ENCODE assay signal across 22 cellular contexts in genomic region chr3:48403533-48404439, GRCh38. TPM values are rescaled to one million over a fixed set of nuclear protein-coding genes. Genes with fewer than 3 reads are reported as not detected.
DNase-seq lines count a peak whose midpoint lies in the region; ATAC-seq and TF ChIP-seq lines count a peak whose summit lies in the region.
"Had no signal": no experiment of that assay in that cellular context is flagged by ENCODE, and none has a peak within 500 bp of the region (broad histone marks: within the 10 kb centered on the region; RNA-seq: fewer than 3 reads in every experiment).

No MANE protein-coding gene starts in this region.

- intact Hi-C loops in CD14-positive monocyte (cut with micrococcal nuclease): loop anchor here (5.0 kb wide), 2 partner anchors 34 to 284 kb away; partner anchors contain the start of gene NCKIPSD (in 2 of the 2)
- intact Hi-C loops in sigmoid colon (cut with DNase I): loop anchor here (2.0 to 5.0 kb wide), 2 partner anchors 25 to 154 kb away; partner anchors contain the start of gene PFKFB4

- H3K4me3 ChIP-seq in esophagus (ENCODE audit: low read depth in 1 of 2, low read length in 2 of 2) (no peak overlapping the region), sigmoid colon (no peak overlapping the region)

- H3K27me3 ChIP-seq in esophagus (ENCODE audit: control insufficient read depth in 1 of 2, insufficient read depth in 2 of 2, low read length in 2 of 2) (no peaks in the 10 kb centered on the region), sigmoid colon (no peaks in the 10 kb centered on the region)

- H3K4me1 ChIP-seq in esophagus (ENCODE audit: control insufficient read depth in 2 of 2, insufficient read depth in 2 of 2, low read length in 1 of 2): peaks cover 7 to 25% of the 10 kb centered on the region in 2 donors
- peaks cover 0 to 28% (median 23%) of the 10 kb centered on the region in 4 donors for H3K4me1 ChIP-seq in sigmoid colon

- peak overlapping the region; percentile 8 to 72 for H3K27ac ChIP-seq in esophagus (ENCODE audit: low read depth in 2 of 2, low read length in 1 of 2)
- H3K27ac ChIP-seq in sigmoid colon: peak overlapping the region; percentile 88 to 96 (median 89)

- peaks cover 10 to 46% of the 10 kb centered on the region in 2 donors for H3K36me3 ChIP-seq in esophagus (ENCODE audit: control insufficient read depth in 2 of 2, insufficient read depth in 2 of 2, low read length in 1 of 2)
- H3K36me3 ChIP-seq in sigmoid colon: peaks cover 0 to 56% (median 32%) of the 10 kb centered on the region in 4 donors

- H3K9me3 ChIP-seq in esophagus (ENCODE audit: control insufficient read depth in 2 of 2, insufficient read depth in 1 of 2, low read depth in 1 of 2, low read length in 1 of 2): no peaks in the 10 kb centered on the region
- no peaks in the 10 kb centered on the region for H3K9me3 ChIP-seq in sigmoid colon

- H3K9me3 Mint-ChIP-seq in CD14-positive monocyte: no peaks in the 10 kb centered on the region
- H3K9me3 Mint-ChIP-seq: activated naive CD4-positive, alpha-beta T cell treated with anti-CD3 and anti-CD28 coated beads, Interleukin-2, amount 50 U/mL, for 24 hours; central memory CD8-positive, alpha-beta T cell had no signal

- no peak for TF ChIP-seq POLR2A in sigmoid colon (IDR thresholded peaks at IDR 0.05)

- DNase-seq in CD14-positive monocyte (ENCODE audit: low spot score) (peak; percentile 40), GM20000 (ENCODE audit: low spot score) (peak; percentile 3), sigmoid colon (peak; percentile 65), COLO668 (lab: John Stamatoyannopoulos, UW; ENCODE audit: unreplicated experiment) (no peak), SIG-M5 (lab: John Stamatoyannopoulos, UW) (no peak), NCI-H187 treated with DMSO at 0.1 percent for 48 hours (lab: John Stamatoyannopoulos, UW) (no peak)
- DNase-seq: activated CD4-positive, alpha-beta T cell treated with anti-CD3 and anti-CD28 coated beads, Interleukin-2, amount 50 U/mL, for 1 hour; DMS153; hippocampal formation; left ventricle myocardium superior; MM.1S; NCI-H2081; NCI-H774; small intestine had no signal

- no peak for TF ChIP-seq EP300 in sigmoid colon (IDR thresholded peaks at IDR 0.05)

- no peak for ATAC-seq in HG02571 (IDR thresholded peaks at IDR 0.05; ENCODE audit: unreplicated experiment)
- ATAC-seq: left ventricle myocardium superior had no signal

- WGBS in esophagus, 2 donors: 83 to 85% methylated on average over 15 of the region's 15 CpGs
- 87 to 89% methylated on average over 15 of the region's 15 CpGs for WGBS in sigmoid colon, 2 donors

- no peak overlapping the region for H3K4me3 Mint-ChIP-seq in CD14-positive monocyte
- H3K4me3 Mint-ChIP-seq: activated naive CD4-positive, alpha-beta T cell treated with anti-CD3 and anti-CD28 coated beads, Interleukin-2, amount 50 U/mL, for 24 hours; central memory CD8-positive, alpha-beta T cell had no signal

- H3K36me3 Mint-ChIP-seq in CD14-positive monocyte: no peaks in the 10 kb centered on the region
- H3K36me3 Mint-ChIP-seq: activated naive CD4-positive, alpha-beta T cell treated with anti-CD3 and anti-CD28 coated beads, Interleukin-2, amount 50 U/mL, for 24 hours had no signal

- peaks cover 0 to 6% (median 0%) of the 10 kb centered on the region in 3 donors for H3K27me3 Mint-ChIP-seq in CD14-positive monocyte (ENCODE audit: low read depth in 3 of 3)
- H3K27me3 Mint-ChIP-seq: activated naive CD4-positive, alpha-beta T cell treated with anti-CD3 and anti-CD28 coated beads, Interleukin-2, amount 50 U/mL, for 24 hours had no signal

- TF ChIP-seq CTCF in CD14-positive monocyte (IDR thresholded peaks at IDR 0.05) (no peak), GM20000 (IDR thresholded peaks at IDR 0.05; ENCODE audit: extremely low read depth, missing control alignments) (no peak), sigmoid colon (IDR thresholded peaks at IDR 0.05) (no peak)

- peaks cover 3% of the 10 kb centered on the region for H3K4me1 Mint-ChIP-seq in CD14-positive monocyte
- H3K4me1 Mint-ChIP-seq: central memory CD8-positive, alpha-beta T cell had no signal

- peak overlapping the region in 1 of 7 donors; percentile 21 for H3K27ac Mint-ChIP-seq in CD14-positive monocyte
- H3K27ac Mint-ChIP-seq: activated naive CD4-positive, alpha-beta T cell treated with anti-CD3 and anti-CD28 coated beads, Interleukin-2, amount 50 U/mL, for 24 hours had no signal

RNA-seq across cellular contexts. Expression of gene PLXNB1, which starts 26.1 kb away (rescaled TPM):
- polyA plus RNA-seq in CD14-positive monocyte (under 1 TPM in 1 of 2 donors, not detected in 1; 0.14 TPM), esophagus (100 to 1,000 TPM in 1 of 2 donors, 10 to 100 TPM in 1; 73.4 to 298 TPM), sigmoid colon (10 to 100 TPM; 10.2 to 88.0 (median 10.4) TPM)
- total RNA-seq in sigmoid colon: 100 to 1,000 TPM in 1 of 4 donors, 10 to 100 TPM in 3; 59.9 to 162 (median 79.7) TPM

RNA-seq across cellular contexts. Expression of gene FBXW12, which starts 31.8 kb away (rescaled TPM):
- polyA plus RNA-seq in CD14-positive monocyte (not detected), esophagus (under 1 TPM in 1 of 2 donors, not detected in 1; 0.08 TPM), sigmoid colon (not detected)
- total RNA-seq in sigmoid colon: not detected
- total RNA-seq: HT1080; left ventricle myocardium superior; RPMI7951; T-helper 2 cell treated with Interferon-gamma antibody and Interleukin-4, amounts not matched to agents 100 ng/mL and 5 ng/mL, for 36 hours had no signal
- polyA plus RNA-seq: neural cell, small intestine had no signal

RNA-seq across cellular contexts. Expression of gene CCDC51, which starts 36.1 kb away (rescaled TPM):
- polyA plus RNA-seq in CD14-positive monocyte: 1 to 10 TPM; 5.4 to 5.9 TPM
- 10 to 100 TPM in 1 of 2 donors, 1 to 10 TPM in 1; 7.0 to 15.5 TPM for polyA plus RNA-seq in esophagus
- total RNA-seq in sigmoid colon: 10 to 100 TPM in 3 of 4 donors, 1 to 10 TPM in 1; 9.4 to 22.5 (median 13.1) TPM
- polyA plus RNA-seq in sigmoid colon: 10 to 100 TPM; 12.7 to 21.6 (median 18.6) TPM

RNA-seq across cellular contexts. Expression of gene TMA7, which starts 36.3 kb away (rescaled TPM):
- polyA plus RNA-seq in CD14-positive monocyte: 100 to 1,000 TPM; 478 to 559 TPM
- 100 to 1,000 TPM; 364 to 613 TPM for polyA plus RNA-seq in esophagus
- total RNA-seq in sigmoid colon: 100 to 1,000 TPM; 146 to 352 (median 244) TPM
- polyA plus RNA-seq in sigmoid colon: 100 to 1,000 TPM; 419 to 762 (median 624) TPM

RNA-seq across cellular contexts. Expression of gene ATRIP, which starts 42.8 kb away (rescaled TPM):
- polyA plus RNA-seq in CD14-positive monocyte (1 to 10 TPM; 1.8 to 2.8 TPM), esophagus (1 to 10 TPM; 4.9 to 5.7 TPM), sigmoid colon (1 to 10 TPM; 1.8 to 6.2 (median 2.4) TPM)
- total RNA-seq in sigmoid colon: 1 to 10 TPM; 3.4 to 9.4 (median 5.2) TPM

Comparison
In these comparisons a context has a peak if more than half of its experiments do, and no peak if none do; other contexts are left out.
1. DNase-seq: peak in CD14-positive monocyte (single experiment), GM20000 (single experiment) and sigmoid colon (single experiment); none in COLO668 (single experiment), SIG-M5 (single experiment) and NCI-H187 treated with DMSO at 0.1 percent for 48 hours (single experiment).
2. RNA of gene PLXNB1, which starts 26.1 kb away (polyA plus RNA-seq): 73.4 to 298 TPM in esophagus and 10.2 to 88.0 TPM in sigmoid colon; 0.14 TPM in CD14-positive monocyte; every median in the first group is over 4 times any median in the second.